ENCODE assay signal across 17 cellular contexts in the genomic region with DNA sequence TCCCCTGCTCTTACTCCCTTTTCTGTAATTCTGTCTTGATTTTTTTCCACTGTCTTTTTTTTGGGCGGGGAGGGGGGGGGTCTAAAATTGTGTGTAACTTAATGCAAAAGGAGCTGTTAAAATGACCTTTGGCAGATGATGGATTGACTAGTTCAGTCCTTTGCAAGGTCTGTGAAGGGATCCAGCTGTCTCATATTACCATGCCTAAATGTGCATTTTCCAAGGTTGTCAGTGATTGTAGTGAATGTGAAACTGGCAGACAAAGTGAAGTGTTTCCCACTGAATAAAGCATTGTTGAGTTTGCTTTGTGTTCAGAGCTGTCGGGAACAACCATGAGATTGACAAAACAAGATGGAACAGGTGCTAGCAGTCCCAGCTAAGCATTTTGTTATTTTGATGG.
A peak's percentile ranks its signal among the peaks of the same experiment; 100 is the strongest.
DNase-seq lines count a peak whose midpoint lies in the region; ATAC-seq and TF ChIP-seq lines count a peak whose summit lies in the region.
"Had no signal": no experiment of that assay in that cellular context is flagged by ENCODE, and none has a peak within 500 bp of the region (broad histone marks: within the 10 kb centered on the region; RNA-seq: fewer than 3 reads in every experiment).

No MANE protein-coding gene starts in this region.

- no peaks in the 10 kb centered on the region for H3K27me3 ChIP-seq in lower lobe of right lung (ENCODE audit: low read depth)

- ATAC-seq in lower lobe of right lung (no peak), GM19463 (IDR thresholded peaks at IDR 0.05; ENCODE audit: unreplicated experiment) (no peak)
- ATAC-seq: activated T-helper 17 cell treated with anti-CD3 and anti-CD28 coated beads, Interleukin-2, amount 50 U/mL, for 72 hours; CD8-positive, alpha-beta T cell; left ventricle myocardium superior; natural killer cell; right cardiac atrium had no signal

- H3K9me3 ChIP-seq in lower lobe of right lung, result no peaks in the 10 kb centered on the region
- H3K9me3 ChIP-seq: SK-N-SH had no signal

- H3K27ac ChIP-seq in lower lobe of right lung, result no peak overlapping the region

- no peak for TF ChIP-seq CTCF in lower lobe of right lung (IDR thresholded peaks at IDR 0.05)

- DNase-seq in Ammon's horn (ENCODE audit: low spot score) (peak; percentile 56), NCI-H1417 treated with DMSO at 0.1 percent for 48 hours (lab: John Stamatoyannopoulos, UW) (peak; percentile 38), NCI-H774 (lab: John Stamatoyannopoulos, UW) (peak; percentile 80), medulla oblongata (ENCODE audit: extremely low spot score) (peak; percentile 71), lower lobe of right lung (no peak), NCI-H2196 treated with DMSO at 0.1 percent for 48 hours (lab: John Stamatoyannopoulos, UW; ENCODE audit: unreplicated experiment) (no peak)
- no peak for DNase-seq in stimulated activated naive CD4-positive, alpha-beta T cell treated with Interleukin-2 at 50 U/mL for 16 hours (lab: John Stamatoyannopoulos, UW)
- DNase-seq: CD8-positive, alpha-beta T cell; cortex of kidney; GF-D8; hippocampal formation; left ventricle myocardium superior; natural killer cell; right cardiac atrium; SK-N-SH had no signal

- intact Hi-C loops in lower lobe of right lung (cut with DNase I), result no loop called here

- H3K36me3 ChIP-seq in lower lobe of right lung, result no peaks in the 10 kb centered on the region

- H3K4me1 ChIP-seq in lower lobe of right lung, result no peaks in the 10 kb centered on the region

- no peak overlapping the region for H3K4me3 ChIP-seq in lower lobe of right lung

Comparison
In these comparisons a context has a peak if more than half of its experiments do, and no peak if none do; other contexts are left out.
1. DNase-seq: peak in Ammon's horn (single experiment), NCI-H1417 treated with DMSO at 0.1 percent for 48 hours (single experiment), NCI-H774 (single experiment) and medulla oblongata (single experiment); none in stimulated activated naive CD4-positive, alpha-beta T cell treated with Interleukin-2 at 50 U/mL for 16 hours (single experiment), lower lobe of right lung (single experiment) and NCI-H2196 treated with DMSO at 0.1 percent for 48 hours (single experiment).